ENCODE assay signal across 10 cellular contexts in genomic region chr9:676780-677458, GRCh38.
DNase-seq lines count a peak whose midpoint lies in the region; ATAC-seq and TF ChIP-seq lines count a peak whose summit lies in the region.
"Had no signal": no experiment of that assay in that cellular context is flagged by ENCODE, and none has a peak within 500 bp of the region (broad histone marks: within the 10 kb centered on the region; RNA-seq: fewer than 3 reads in every experiment).

No MANE protein-coding gene starts in this region.

- H3K9ac ChIP-seq in MM.1S (ENCODE audit: low read length) (peak overlapping the region; percentile 37; the same call in 1 of the 2 replicates), endodermal cell (ENCODE audit: extremely low read depth, low read length, poor library complexity, severe bottlenecking) (no peak overlapping the region)

- peak overlapping the region; percentile 55 for H2AFZ ChIP-seq in MM.1S (ENCODE audit: low read length)

- TF ChIP-seq CTCF in MM.1S (IDR thresholded peaks at IDR 0.05; ENCODE audit: low read length): no peak
- no peak for TF ChIP-seq CTCF in epithelial cell of proximal tubule (conservative IDR thresholded peaks at IDR 0.05; ENCODE audit: low read depth, low read length)
- TF ChIP-seq CTCF in omental fat pad (IDR thresholded peaks at IDR 0.05): no peak
- no peak for TF ChIP-seq CTCF in endodermal cell (conservative IDR thresholded peaks at IDR 0.05)
- TF ChIP-seq CTCF in lower leg skin (IDR thresholded peaks at IDR 0.05): no peak

- no peaks in the 10 kb centered on the region for H3K9me3 Mint-ChIP-seq in endodermal cell

- no peaks in the 10 kb centered on the region for H3K79me2 ChIP-seq in MM.1S (ENCODE audit: low read length)

- H3K27ac ChIP-seq in MM.1S (ENCODE audit: low read length): no peak overlapping the region
- no peak overlapping the region for H3K27ac ChIP-seq in endodermal cell (ENCODE audit: low read depth, low read length)

- H3K9me3 ChIP-seq in MM.1S (replicated peaks; ENCODE audit: insufficient read depth, low read length): no peaks in the 10 kb centered on the region
- H3K9me3 ChIP-seq in endodermal cell (ENCODE audit: control insufficient read depth, low read length): no peaks in the 10 kb centered on the region

- no peak for TF ChIP-seq POLR2A in lower leg skin (IDR thresholded peaks at IDR 0.05)

- H4K20me1 ChIP-seq in MM.1S (ENCODE audit: insufficient read depth, low read length): no peaks in the 10 kb centered on the region

- no peaks in the 10 kb centered on the region for H3F3A ChIP-seq in MM.1S (ENCODE audit: insufficient read depth, low read length)

- H3K27me3 ChIP-seq in MM.1S (replicated peaks; ENCODE audit: insufficient read depth, low read length): no peaks in the 10 kb centered on the region
- no peaks in the 10 kb centered on the region for H3K27me3 ChIP-seq in endodermal cell (ENCODE audit: control insufficient read depth, insufficient read depth, low read length, poor library complexity, severe bottlenecking)

- peaks cover 4% of the 10 kb centered on the region for H3K36me3 Mint-ChIP-seq in endodermal cell (ENCODE audit: low read depth)

- H3K4me3 Mint-ChIP-seq in endodermal cell: no peak overlapping the region

- ATAC-seq in omental fat pad (ENCODE audit: low FRiP score): no peak
- ATAC-seq: GM12878 had no signal

- no peak overlapping the region for H3K27ac Mint-ChIP-seq in endodermal cell

- 75% methylated on average over 2 of the region's 3 CpGs; no CpG with 5 or more reads in 1 of the 2 experiments for WGBS in endodermal cell (ENCODE audit: insufficient coverage in 1 of 2, insufficient read length in 1 of 2), 2 experiments
- whole genome bisulfite sequencing in lower leg skin, 2 donors: 53 to 55% methylated on average over 3 of the region's 3 CpGs

- H3K4me1 Mint-ChIP-seq in endodermal cell: peaks cover 54% of the 10 kb centered on the region

- intact Hi-C loops in lower leg skin (cut with DNase I; ENCODE audit: low total_unique reads): no loop called here

- H3K36me3 ChIP-seq in MM.1S (replicated peaks; ENCODE audit: insufficient read depth, low read length) (no peaks in the 10 kb centered on the region), endodermal cell (ENCODE audit: control insufficient read depth, insufficient read depth, low read length) (no peaks in the 10 kb centered on the region)

- H3K27me3 Mint-ChIP-seq in endodermal cell (ENCODE audit: insufficient read depth): no peaks in the 10 kb centered on the region

- H3K9me2 ChIP-seq in MM.1S (replicated peaks; ENCODE audit: insufficient read depth, low read length): no peaks in the 10 kb centered on the region

- peak overlapping the region; percentile 95 for H3K4me2 ChIP-seq in MM.1S (ENCODE audit: low read depth, low read length)

- DNase-seq in DMS153 (lab: John Stamatoyannopoulos, UW) (peak; percentile 13), MM.1S (no peak), epithelial cell of proximal tubule (ENCODE audit: low read depth) (no peak), renal cortical epithelial cell (ENCODE audit: low read depth) (peak; percentile 73), omental fat pad (ENCODE audit: low spot score) (no peak), endodermal cell (no peak), lower leg skin (ENCODE audit: low spot score in 2 of 2) (no peak)
- DNase-seq in stimulated activated CD4-positive, alpha-beta T cell treated with anti-CD3 and anti-CD28 coated beads, Interleukin-2, amount 100 ng/mL, for 48 hours: no peak
- DNase-seq: NK-92 treated with Interleukin-12 subunit alpha and Interleukin-12 subunit beta, amount 100 ng/mL, for 24 hours had no signal

- H3K4me1 ChIP-seq in MM.1S (ENCODE audit: low read length) (peaks cover 8% of the 10 kb centered on the region), endodermal cell (ENCODE audit: control insufficient read depth, insufficient read depth, low read length) (peaks cover 3% of the 10 kb centered on the region)

- H3K4me3 ChIP-seq in MM.1S (ENCODE audit: low read length) (peak overlapping the region; percentile 53), epithelial cell of proximal tubule (ENCODE audit: low read depth, low read length) (peak overlapping the region; percentile 32), endodermal cell (ENCODE audit: low read length) (no peak overlapping the region), lower leg skin (ENCODE audit: low read depth, poor library complexity, severe bottlenecking) (no peak overlapping the region)
- H3K4me3 ChIP-seq: GM12878 had no signal

Comparison
In these comparisons a context has a peak if more than half of its experiments do, and no peak if none do; other contexts are left out.
1. DNase-seq: peak in DMS153 (single experiment) and renal cortical epithelial cell (single experiment); none in MM.1S (single experiment), epithelial cell of proximal tubule (single experiment), omental fat pad (single experiment), stimulated activated CD4-positive, alpha-beta T cell treated with anti-CD3 and anti-CD28 coated beads, Interleukin-2, amount 100 ng/mL, for 48 hours (0 of 2), endodermal cell (single experiment) and lower leg skin (0 of 2).
2. H3K4me3 ChIP-seq: peak in MM.1S (single experiment) and epithelial cell of proximal tubule (single experiment); none in endodermal cell (single experiment) and lower leg skin (single experiment).